24 cellular contexts compared by ENCODE assay signal in genomic region chr18:36649205-36649604, GRCh38.
DNase-seq lines count a peak whose midpoint lies in the region; ATAC-seq, FAIRE-seq and TF ChIP-seq lines count a peak whose summit lies in the region.
"Had no signal": no experiment of that assay in that cellular context is flagged by ENCODE, and none has a peak within 500 bp of the region (broad histone marks: within the 10 kb centered on the region; RNA-seq: fewer than 3 reads in every experiment).

No MANE protein-coding gene starts in this region.

- TF ChIP-seq EP300 in H1 (IDR thresholded peaks at IDR 0.05; ENCODE audit: borderline replicate concordance in 1 of 2, low read depth in 2 of 2, low read length in 2 of 2): no peak

- DNase-seq in A172 (ENCODE audit: low spot score): peak; percentile 7
- DNase-seq in H9: no peak
- DNase-seq in H1 (ENCODE audit: low read depth in 1 of 2, low spot score in 2 of 2): no peak
- DNase-seq in keratinocyte (ENCODE audit: low read depth, low spot score): no peak
- no peak for DNase-seq in GM13977 (ENCODE audit: low spot score)
- DNase-seq in ecto neural progenitor cell (ENCODE audit: low spot score): no peak
- no peak for DNase-seq in activated CD4-positive, alpha-beta T cell treated with anti-CD3 and anti-CD28 coated beads, Interleukin-2, amount 50 U/mL, for 48 hours
- DNase-seq: ACHN; Calu3; DMS153; DND-41; GOT3; KBM-7; MV-4-11; NCI-H2029; NCI-H446 treated with DMSO at 0.1 percent for 48 hours; NCI-H526; NCI-H82; NK-92 treated with Interleukin-12 subunit alpha and Interleukin-12 subunit beta, amount 100 ng/mL, for 24 hours; PC-9; Right ventricle myocardium superior had no signal

- H3K9me1 ChIP-seq in keratinocyte (ENCODE audit: control insufficient read depth, extremely low read depth, insufficient read depth, low read length): no peaks in the 10 kb centered on the region

- no peaks in the 10 kb centered on the region for H4K20me1 ChIP-seq in H9 (ENCODE audit: control insufficient read depth, insufficient read depth, insufficient read length)
- H4K20me1 ChIP-seq in H1 (replicated peaks in 1 of 2; ENCODE audit: control insufficient read depth in 1 of 2, insufficient read depth in 2 of 2, low read length in 2 of 2): no peaks in the 10 kb centered on the region
- H4K20me1 ChIP-seq in keratinocyte (ENCODE audit: control insufficient read depth, extremely low read depth, insufficient read depth, low read length): no peaks in the 10 kb centered on the region

- no peak for ATAC-seq in HG03025 (IDR thresholded peaks at IDR 0.05; ENCODE audit: low FRiP score, unreplicated experiment)
- ATAC-seq: HepG2 had no signal

- H3K79me1 ChIP-seq in H9 (ENCODE audit: insufficient read depth, low read depth, low read length, poor library complexity, severe bottlenecking) (no peaks in the 10 kb centered on the region), H1 (ENCODE audit: low read depth, low read length) (no peaks in the 10 kb centered on the region)

- FAIRE-seq in H1 (lab: Jason Lieb, UNC): peak; percentile 24
- peak; percentile 77 for FAIRE-seq in keratinocyte (lab: Jason Lieb, UNC)
- FAIRE-seq: HepG2 had no signal

- CTCF ChIA-PET in H1 (lab: Charles Lee; ENCODE audit: partially characterized antibody): interaction anchor here (1.2 to 3.3 kb wide), 4 partner anchors 21 to 365 kb away, joined by 4 to 15 read pairs (median 4); no protein-coding TSS in a partner anchor

- TF ChIP-seq CTCF in H9 (conservative IDR thresholded peaks at IDR 0.05): peak; percentile 32; the same call in 2 of the 3 replicates
- peak in 2 of 3 experiments; percentile 11 to 24; a peak in 2 of 4 replicates for TF ChIP-seq CTCF in H1 (IDR thresholded peaks at IDR 0.05; ENCODE audit: control extremely low read depth in 1 of 3, insufficient read depth in 1 of 3, low read depth in 1 of 3, low read length in 3 of 3)
- TF ChIP-seq CTCF in keratinocyte (optimal IDR thresholded peaks at IDR 0.05 in 1 of 3, IDR thresholded peaks at IDR 0.05 in 1 of 3, conservative IDR thresholded peaks at IDR 0.05 in 1 of 3; ENCODE audit: extremely low read depth in 1 of 3, insufficient read depth in 2 of 3, low read length in 3 of 3): peak in 1 of 3 experiments; percentile 36
- TF ChIP-seq CTCF in GM13977 (IDR thresholded peaks at IDR 0.05; ENCODE audit: extremely low read depth, insufficient read depth, missing control alignments): no peak

- H4K5ac ChIP-seq in H9 (ENCODE audit: insufficient read length, low read depth, low read length) (no peak overlapping the region), H1 (ENCODE audit: insufficient read length, low read depth, low read length) (no peak overlapping the region)

- no peak overlapping the region for H3T11ph ChIP-seq in H9 (ENCODE audit: low read length)

- H2AFZ ChIP-seq in H9 (ENCODE audit: low read length) (no peak overlapping the region), H1 (ENCODE audit: low read length) (no peak overlapping the region), keratinocyte (ENCODE audit: control insufficient read depth, low read length) (no peak overlapping the region)
- H2AFZ ChIP-seq: PC-9 had no signal

- dilution Hi-C loops in keratinocyte (cut with MboI; ENCODE audit: extremely low pct_ligation_motif_present, low sequenced_read_pairs): no loop called here

- H4K91ac ChIP-seq in H9 (ENCODE audit: insufficient read length, low read depth, low read length) (no peak overlapping the region), H1 (replicated peaks; ENCODE audit: insufficient read length, low read length) (no peak overlapping the region)

- no peak overlapping the region for H3K27ac Mint-ChIP-seq in H9

- H2AK5ac ChIP-seq in H9 (ENCODE audit: insufficient read length, low read length): no peak overlapping the region
- H2AK5ac ChIP-seq in H1 (ENCODE audit: low read depth, low read length): no peak overlapping the region

- no peaks in the 10 kb centered on the region for H3K4me1 ChIP-seq in H9 (ENCODE audit: insufficient read depth, low read length)
- H3K4me1 ChIP-seq in H1 (replicated peaks in 1 of 4; ENCODE audit: control insufficient read depth in 3 of 4, insufficient read depth in 4 of 4, low read length in 3 of 4): peaks cover 0 to 4% (median 0%) of the 10 kb centered on the region in 4 experiments; a peak in 1 of 7 replicates
- peaks cover 4% of the 10 kb centered on the region for H3K4me1 ChIP-seq in keratinocyte (ENCODE audit: control insufficient read depth, extremely low read depth, insufficient read depth, low read length)

- H2BK5ac ChIP-seq in H9 (ENCODE audit: insufficient read length, low read length) (no peak overlapping the region), H1 (ENCODE audit: low read depth, low read length) (no peak overlapping the region)

- H3K23ac ChIP-seq in H9 (ENCODE audit: insufficient read length, low read depth, low read length): no peak overlapping the region
- H3K23ac ChIP-seq in H1 (ENCODE audit: insufficient read length): no peak overlapping the region

- H4K8ac ChIP-seq in H9 (replicated peaks; ENCODE audit: insufficient read length, low read depth, low read length) (no peak overlapping the region), H1 (ENCODE audit: extremely low read depth, insufficient read depth, low read length) (no peak overlapping the region)

- H3K4ac ChIP-seq in H9 (ENCODE audit: low read depth, low read length): no peak overlapping the region
- H3K4ac ChIP-seq in H1 (replicated peaks; ENCODE audit: insufficient read length, low read depth, low read length): no peak overlapping the region

- peak; percentile 18 to 49; a peak in 3 of 4 replicates for TF ChIP-seq RAD21 in H1 (IDR thresholded peaks at IDR 0.05 in 1 of 2, conservative IDR thresholded peaks at IDR 0.05 in 1 of 2; ENCODE audit: low read depth in 2 of 2, low read length in 2 of 2)

- no peak overlapping the region for H3K4me3 Mint-ChIP-seq in H9

- no peaks in the 10 kb centered on the region for H3K9me3 ChIP-seq in H9 (ENCODE audit: control insufficient read depth, low read depth, low read length)
- no peaks in the 10 kb centered on the region for H3K9me3 ChIP-seq in H1 (ENCODE audit: insufficient read depth in 2 of 2, low read depth in 1 of 2, low read length in 1 of 2)
- H3K9me3 ChIP-seq in keratinocyte (ENCODE audit: control insufficient read depth, low read depth, low read length): no peaks in the 10 kb centered on the region

- no peak overlapping the region for H2BK15ac ChIP-seq in H9 (ENCODE audit: low read depth, low read length)
- H2BK15ac ChIP-seq in H1 (ENCODE audit: low read length): no peak overlapping the region

- H2BK20ac ChIP-seq in H9 (ENCODE audit: low read depth, low read length, poor library complexity, severe bottlenecking) (no peak overlapping the region), H1 (ENCODE audit: low read length) (no peak overlapping the region)

- H3K79me2 ChIP-seq in H9 (ENCODE audit: insufficient read depth, low read length): no peaks in the 10 kb centered on the region
- H3K79me2 ChIP-seq in H1 (ENCODE audit: control insufficient read depth in 1 of 2, insufficient read depth in 2 of 2, low read length in 2 of 2): no peaks in the 10 kb centered on the region
- H3K79me2 ChIP-seq in keratinocyte (ENCODE audit: control insufficient read depth, insufficient read depth, low read length): no peaks in the 10 kb centered on the region

- H3K56ac ChIP-seq in H9 (ENCODE audit: insufficient read length, low read depth, low read length): no peak overlapping the region
- H3K56ac ChIP-seq in H1 (replicated peaks; ENCODE audit: insufficient read length, low read depth, low read length): no peak overlapping the region

- H3K36me3 ChIP-seq in H1 (ENCODE audit: control insufficient read depth in 2 of 4, insufficient read depth in 4 of 4, low read length in 3 of 4) (no peaks in the 10 kb centered on the region), keratinocyte (ENCODE audit: control insufficient read depth in 2 of 2, extremely low read depth in 1 of 2, insufficient read depth in 2 of 2, low read length in 2 of 2) (no peaks in the 10 kb centered on the region)

- H2BK12ac ChIP-seq in H9 (ENCODE audit: insufficient read length, low read depth, low read length) (no peak overlapping the region), H1 (ENCODE audit: low read depth, low read length) (no peak overlapping the region)

- POLR2A ChIA-PET in H1 (lab: Charles Lee; ENCODE audit: partially characterized antibody): no interaction called here

- TF ChIP-seq POLR2A in H1 (IDR thresholded peaks at IDR 0.05; ENCODE audit: control extremely low read depth in 1 of 2, low read depth in 2 of 2, low read length in 2 of 2): no peak

- peaks cover 0 to 6% (median 0%) of the 10 kb centered on the region in 3 experiments; a peak in 2 of 7 replicates for H3K36me3 Mint-ChIP-seq in H9 (ENCODE audit: insufficient read depth in 1 of 3, low read depth in 3 of 3)

- H3K9me3 Mint-ChIP-seq in H9: no peaks in the 10 kb centered on the region; a peak in 1 of 5 replicates

- H3K23me2 ChIP-seq in H9 (ENCODE audit: insufficient read length, low read depth, low read length, poor library complexity, severe bottlenecking) (no peaks in the 10 kb centered on the region), H1 (ENCODE audit: low read depth, low read length) (no peaks in the 10 kb centered on the region)

- WGBS in H9 (ENCODE audit: extremely low coverage, insufficient read length, low lambda C conversion rate): no CpG with 5 or more reads among the region's 3 CpGs
- 67% methylated on average over 3 of the region's 3 CpGs; no CpG with 5 or more reads in 1 of the 2 experiments for WGBS in H1 (ENCODE audit: extremely low coverage in 1 of 2, insufficient coverage in 1 of 2, insufficient read length in 1 of 2, insufficient replicate concordance in 2 of 2, low coverage in 1 of 2, low lambda C conversion rate in 2 of 2, missing lambda C conversion rate in 1 of 2), 2 experiments

- no peak overlapping the region for H3K9ac ChIP-seq in H9 (ENCODE audit: extremely low read depth, insufficient read length, low read length)
- H3K9ac ChIP-seq in H1 (replicated peaks in 1 of 4; ENCODE audit: extremely low read depth in 1 of 4, low read depth in 3 of 4, low read length in 3 of 4): no peak overlapping the region
- H3K9ac ChIP-seq in keratinocyte (ENCODE audit: control insufficient read depth, extremely low read depth, insufficient read depth, low read length): no peak overlapping the region

- in situ Hi-C loops in GM13977 (cut with MboI; ENCODE audit: low pct_unique_long_range_greater_than_20kb, low sequenced_read_pairs, unreplicated experiment): no loop called here

- peaks cover 3 to 10% of the 10 kb centered on the region in 2 experiments for H3K4me1 Mint-ChIP-seq in H9

- no peak overlapping the region for H3K4me3 ChIP-seq in H1 (ENCODE audit: extremely low read depth in 1 of 4, insufficient read depth in 2 of 4, low read depth in 3 of 4, low read length in 4 of 4)
- no peak overlapping the region for H3K4me3 ChIP-seq in keratinocyte (ENCODE audit: control insufficient read depth in 2 of 3, extremely low read depth in 1 of 3, insufficient read depth in 2 of 3, low read depth in 1 of 3, low read length in 3 of 3)
- H3K4me3 ChIP-seq: PC-9 had no signal

- no peak overlapping the region for H3K18ac ChIP-seq in H9 (ENCODE audit: insufficient read length, low read depth, low read length)
- no peak overlapping the region for H3K18ac ChIP-seq in H1 (ENCODE audit: extremely low read depth, low read length)

- H3K4me2 ChIP-seq in H9 (ENCODE audit: insufficient read depth, insufficient read length, low read length) (no peak overlapping the region), H1 (ENCODE audit: insufficient read depth in 1 of 2, low read depth in 2 of 2, low read length in 2 of 2) (no peak overlapping the region), keratinocyte (ENCODE audit: control insufficient read depth, extremely low read depth, insufficient read depth, low read depth, low read length) (no peak overlapping the region)
- H3K4me2 ChIP-seq: PC-9 had no signal

- H3K14ac ChIP-seq in H9 (ENCODE audit: insufficient read depth, low read length) (no peak overlapping the region), H1 (ENCODE audit: insufficient read length) (no peak overlapping the region)

- no peak overlapping the region for H2BK120ac ChIP-seq in H9 (ENCODE audit: low read depth, low read length, poor library complexity, severe bottlenecking)
- no peak overlapping the region for H2BK120ac ChIP-seq in H1 (replicated peaks; ENCODE audit: low read depth, low read length)

- peaks cover 6% of the 10 kb centered on the region for H3K27me3 Mint-ChIP-seq in H9 (ENCODE audit: low read depth)

- H3K27me3 ChIP-seq in H9 (ENCODE audit: insufficient read depth, low read length) (no peaks in the 10 kb centered on the region), H1 (replicated peaks in 1 of 4; ENCODE audit: control insufficient read depth in 3 of 4, extremely low read depth in 1 of 4, insufficient read depth in 3 of 4, low read length in 3 of 4) (no peaks in the 10 kb centered on the region), keratinocyte (ENCODE audit: control insufficient read depth, extremely low read depth, insufficient read depth, low read length) (no peaks in the 10 kb centered on the region)

- H3K27ac ChIP-seq in H9 (ENCODE audit: insufficient read length, low read depth, low read length) (no peak overlapping the region), H1 (ENCODE audit: low read depth, low read length) (no peak overlapping the region), keratinocyte (ENCODE audit: control insufficient read depth, insufficient read depth, low read length) (no peak overlapping the region)
- H3K27ac ChIP-seq: 22Rv1, PC-9 had no signal
